In the genomic region with DNA sequence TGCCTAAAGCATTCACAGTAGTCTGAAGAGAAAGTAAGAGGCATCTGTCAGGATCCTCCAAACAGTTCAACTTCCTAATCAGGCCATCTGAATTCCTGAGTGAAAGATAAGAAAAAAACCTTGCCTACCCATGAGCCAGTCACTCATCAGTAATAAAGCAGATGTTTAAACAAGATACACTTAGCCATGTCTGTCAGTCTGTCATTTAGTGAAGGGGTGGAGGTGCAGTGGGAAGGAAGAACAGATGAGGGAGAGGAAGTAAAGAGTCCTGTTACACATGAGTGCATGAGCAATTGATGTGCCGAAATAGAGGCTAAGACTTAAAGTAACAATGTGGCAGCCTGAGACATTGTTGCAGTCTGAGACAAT, we compare ENCODE assay signal across 20 cellular contexts. TPM values are rescaled to one million over a fixed set of nuclear protein-coding genes. Genes with fewer than 3 reads are reported as not detected.
DNase-seq lines count a peak whose midpoint lies in the region; FAIRE-seq and TF ChIP-seq lines count a peak whose summit lies in the region.
"Had no signal": no experiment of that assay in that cellular context is flagged by ENCODE, and none has a peak within 500 bp of the region (broad histone marks: within the 10 kb centered on the region; RNA-seq: fewer than 3 reads in every experiment).

No MANE protein-coding gene starts in this region.

- no peak overlapping the region for H3K4me2 ChIP-seq in MM.1S (ENCODE audit: low read depth, low read length)
- H3K4me2 ChIP-seq: KMS-11 had no signal

- no peak overlapping the region for H3K27ac ChIP-seq in MM.1S (ENCODE audit: low read length)
- H3K27ac ChIP-seq: C4-2B, KMS-11, right atrium auricular region, SJSA1, upper lobe of right lung had no signal

- no peaks in the 10 kb centered on the region for H3K9me2 ChIP-seq in MM.1S (replicated peaks; ENCODE audit: insufficient read depth, low read length)

- no peaks in the 10 kb centered on the region for H4K20me1 ChIP-seq in MM.1S (ENCODE audit: insufficient read depth, low read length)

- DNase-seq in H54 (ENCODE audit: insufficient read length, low spot score) = no peak
- DNase-seq in RPMI7951 (ENCODE audit: low read depth) = peak; percentile 8
- DNase-seq in glomerular visceral epithelial cell (ENCODE audit: extremely low spot score) = peak; percentile 28
- peak; percentile 65 for DNase-seq in skeletal muscle cell (ENCODE audit: low read depth)
- DNase-seq in central memory CD4-positive, alpha-beta T cell = no peak
- DNase-seq in GM13977 (ENCODE audit: low spot score) = no peak
- DNase-seq in MM.1S = no peak
- DNase-seq: activated CD4-positive, alpha-beta T cell treated with anti-CD3 and anti-CD28 coated beads, Interleukin-2, amount 50 U/mL, for 4 hours; aorta; foreskin melanocyte; GF-D8; NCI-H187; stimulated activated CD4-positive, alpha-beta T cell treated with anti-CD3 and anti-CD28 coated beads, Interleukin-4, amount 100 ng/mL, for 4 hours; upper lobe of right lung had no signal

- no peaks in the 10 kb centered on the region for H3K9me3 ChIP-seq in MM.1S (replicated peaks; ENCODE audit: insufficient read depth, low read length)
- H3K9me3 ChIP-seq: SJSA1, upper lobe of right lung had no signal

- TF ChIP-seq CTCF in GM13977 (IDR thresholded peaks at IDR 0.05; ENCODE audit: extremely low read depth, insufficient read depth, missing control alignments) (no peak), MM.1S (IDR thresholded peaks at IDR 0.05; ENCODE audit: low read length) (no peak)

- H3K27me3 ChIP-seq in MM.1S (replicated peaks; ENCODE audit: insufficient read depth, low read length) = no peaks in the 10 kb centered on the region
- H3K27me3 ChIP-seq: right atrium auricular region, SJSA1, upper lobe of right lung had no signal

- peak; percentile 91 for FAIRE-seq in H54 (lab: Jason Lieb, UNC)
- FAIRE-seq: TTC549 had no signal

- no peak overlapping the region for H3K4me3 ChIP-seq in skeletal muscle cell (ENCODE audit: low read depth, low read length)
- no peak overlapping the region for H3K4me3 ChIP-seq in MM.1S (ENCODE audit: low read length)
- H3K4me3 ChIP-seq: right atrium auricular region, SJSA1, upper lobe of right lung had no signal

- no peaks in the 10 kb centered on the region for H3F3A ChIP-seq in MM.1S (ENCODE audit: insufficient read depth, low read length)

- in situ Hi-C loops in GM13977 (cut with MboI; ENCODE audit: low pct_unique_long_range_greater_than_20kb, low sequenced_read_pairs, unreplicated experiment) = no loop called here

- H3K36me3 ChIP-seq in MM.1S (replicated peaks; ENCODE audit: insufficient read depth, low read length) = no peaks in the 10 kb centered on the region
- H3K36me3 ChIP-seq: right atrium auricular region, SJSA1, upper lobe of right lung had no signal

- no peaks in the 10 kb centered on the region for H3K4me1 ChIP-seq in MM.1S (ENCODE audit: low read length)
- H3K4me1 ChIP-seq: right atrium auricular region, SJSA1, upper lobe of right lung had no signal

- no peak for TF ChIP-seq POLR2A in H54 (IDR thresholded peaks at IDR 0.05; ENCODE audit: low read depth, low read length)

- H3K79me2 ChIP-seq in MM.1S (ENCODE audit: low read length) = no peaks in the 10 kb centered on the region

- H2AFZ ChIP-seq in MM.1S (ENCODE audit: low read length) = no peak overlapping the region

- no peak overlapping the region for H3K9ac ChIP-seq in MM.1S (ENCODE audit: low read length)
- H3K9ac ChIP-seq: KMS-11 had no signal

RNA-seq across cellular contexts. Expression of a gene that starts 29.9 kb away (rescaled TPM):
- 0.78 and 1.1 TPM in 2 replicates for total RNA-seq in RPMI7951 (2014; rRNA removed; shearing (Covaris generic))
- total RNA-seq: activated T-helper 1 cell treated with anti-CD3 and anti-CD28 coated beads, Interleukin-12 subunit alpha, Interleukin-12 subunit beta, Interleukin-2, Interleukin-4 antibody, amounts not matched to agents 30 ng/mL and 10 ng/mL and 1 ng/mL, durations not matched to agents 14 hours and 24 hours and 36 hours had no signal

Comparison
In these comparisons a context has a peak if more than half of its experiments do, and no peak if none do; other contexts are left out.
1. DNase-seq: peak in RPMI7951 (single experiment), glomerular visceral epithelial cell (single experiment) and skeletal muscle cell (single experiment); none in H54 (single experiment), central memory CD4-positive, alpha-beta T cell (single experiment), GM13977 (single experiment) and MM.1S (single experiment).